Comparison of ENCODE assay signal across 13 cellular contexts in the genomic region with DNA sequence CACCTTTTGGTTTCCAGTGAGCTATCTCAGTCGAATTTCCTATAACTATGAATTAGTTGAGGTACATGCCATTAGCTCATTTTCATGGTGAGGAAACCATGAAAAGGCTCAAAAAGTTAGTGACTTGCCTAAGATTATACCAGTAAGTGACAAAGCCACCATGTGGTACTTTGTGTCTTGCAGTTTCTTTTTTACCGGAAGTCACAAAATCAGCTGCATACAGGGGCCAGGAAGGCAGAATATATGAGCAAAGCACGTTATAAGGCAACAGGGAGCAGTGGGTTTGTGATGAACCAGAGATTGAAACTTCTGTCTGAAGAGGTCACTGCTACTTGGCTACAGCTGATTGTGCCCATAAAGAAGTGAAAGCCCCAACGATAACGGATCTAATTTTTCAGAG. TPM values are rescaled to one million over a fixed set of nuclear protein-coding genes. Genes with fewer than 3 reads are reported as not detected.
DNase-seq lines count a peak whose midpoint lies in the region; ATAC-seq and TF ChIP-seq lines count a peak whose summit lies in the region.
"Had no signal": no experiment of that assay in that cellular context is flagged by ENCODE, and none has a peak within 500 bp of the region (broad histone marks: within the 10 kb centered on the region; RNA-seq: fewer than 3 reads in every experiment).

No MANE protein-coding gene starts in this region.

- H3K36me3 Mint-ChIP-seq in CD4-positive, alpha-beta memory T cell = no peaks in the 10 kb centered on the region
- no peaks in the 10 kb centered on the region for H3K36me3 Mint-ChIP-seq in activated B cell treated with CpG ODN at 0.5 μM for 24 hours (ENCODE audit: low read depth)
- no peaks in the 10 kb centered on the region for H3K36me3 Mint-ChIP-seq in memory B cell

- in situ Hi-C loops in GM13977 (cut with MboI; ENCODE audit: low pct_unique_long_range_greater_than_20kb, low sequenced_read_pairs, unreplicated experiment) = no loop called here

- ATAC-seq in activated B cell treated with CpG ODN at 0.5 μM for 24 hours (ENCODE audit: low read depth) = peak; percentile 47
- peak; percentile 67 for ATAC-seq in memory B cell (ENCODE audit: low read depth)
- ATAC-seq in GM19397 (IDR thresholded peaks at IDR 0.05; ENCODE audit: unreplicated experiment) = no peak
- ATAC-seq: GM23338, right cardiac atrium had no signal

- no peaks in the 10 kb centered on the region for H3K27me3 ChIP-seq in CD4-positive, alpha-beta memory T cell (ENCODE audit: insufficient read depth, low read length)
- H3K27me3 ChIP-seq: upper lobe of left lung had no signal

- peak; percentile 35 to 47 (median 43) for DNase-seq in CD4-positive, alpha-beta memory T cell
- peak; percentile 13 for DNase-seq in GM13977 (ENCODE audit: low spot score)
- no peak for DNase-seq in activated B cell treated with CpG ODN at 0.5 μM for 24 hours
- no peak for DNase-seq in memory B cell (ENCODE audit: low spot score in 2 of 2)
- no peak for DNase-seq in effector CD4-positive, alpha-beta T cell
- DNase-seq in foreskin melanocyte = no peak
- DNase-seq: IMR-90, NCI-H345, nephron progenitor cell, right cardiac atrium, upper lobe of left lung had no signal

- H3K27me3 Mint-ChIP-seq in CD4-positive, alpha-beta memory T cell = no peaks in the 10 kb centered on the region
- no peaks in the 10 kb centered on the region for H3K27me3 Mint-ChIP-seq in activated B cell treated with CpG ODN at 0.5 μM for 24 hours
- H3K27me3 Mint-ChIP-seq in memory B cell = no peaks in the 10 kb centered on the region

- H3K9me3 Mint-ChIP-seq in CD4-positive, alpha-beta memory T cell = peaks cover 0 to 2% (median 0%) of the 10 kb centered on the region in 8 donors
- H3K9me3 Mint-ChIP-seq in activated B cell treated with CpG ODN at 0.5 μM for 24 hours (no peaks in the 10 kb centered on the region), memory B cell (no peaks in the 10 kb centered on the region)
- H3K9me3 Mint-ChIP-seq: GM23338, nephron progenitor cell had no signal

- no peak overlapping the region for H3K4me3 ChIP-seq in CD4-positive, alpha-beta memory T cell (ENCODE audit: low read length in 2 of 2)
- H3K4me3 ChIP-seq: GM23338, upper lobe of left lung had no signal

- TF ChIP-seq CTCF in GM13977 (IDR thresholded peaks at IDR 0.05; ENCODE audit: extremely low read depth, insufficient read depth, missing control alignments) (no peak), activated B cell treated with CpG ODN at 0.5 μM for 24 hours (IDR thresholded peaks at IDR 0.05) (no peak)

- H3K36me3 ChIP-seq in CD4-positive, alpha-beta memory T cell (ENCODE audit: insufficient read depth, low read length) = no peaks in the 10 kb centered on the region
- H3K36me3 ChIP-seq: upper lobe of left lung had no signal

- peak overlapping the region; percentile 22 for H3K27ac ChIP-seq in CD4-positive, alpha-beta memory T cell (ENCODE audit: low read depth, low read length)
- H3K27ac ChIP-seq: upper lobe of left lung had no signal

- no peaks in the 10 kb centered on the region for H3K9me3 ChIP-seq in CD4-positive, alpha-beta memory T cell (ENCODE audit: control insufficient read depth in 1 of 2, low read length in 2 of 2)
- H3K9me3 ChIP-seq: upper lobe of left lung had no signal

- H3K4me1 Mint-ChIP-seq in CD4-positive, alpha-beta memory T cell = peaks cover 23 to 57% (median 35%) of the 10 kb centered on the region in 4 donors
- H3K4me1 Mint-ChIP-seq in activated B cell treated with CpG ODN at 0.5 μM for 24 hours (peaks cover 22% of the 10 kb centered on the region), memory B cell (peaks cover 15% of the 10 kb centered on the region)
- H3K4me1 Mint-ChIP-seq: GM23338 had no signal

- peak overlapping the region in 7 of 8 donors; percentile 39 to 76 (median 56) for H3K4me3 Mint-ChIP-seq in CD4-positive, alpha-beta memory T cell
- H3K4me3 Mint-ChIP-seq in activated B cell treated with CpG ODN at 0.5 μM for 24 hours = no peak overlapping the region
- H3K4me3 Mint-ChIP-seq in memory B cell = no peak overlapping the region
- H3K4me3 Mint-ChIP-seq: GM23338, nephron progenitor cell had no signal

- CTCF ChIA-PET in CD4-positive, alpha-beta memory T cell (lab: Charles Lee; ENCODE audit: partially characterized antibody) = interaction anchor here (0.9 to 14.8 kb wide), 26 partner anchors 8 to 364 kb away, joined by 3 to 382 read pairs (median 5); a partner anchor contains a TSS
- CTCF ChIA-PET in activated B cell treated with CpG ODN at 0.5 μM for 24 hours (lab: Charles Lee) = interaction anchor here (1.7 kb wide), 1 partner anchor 8 kb away, joined by 5 read pairs; no protein-coding TSS in a partner anchor

- intact Hi-C loops in CD4-positive, alpha-beta memory T cell (cut with micrococcal nuclease) = loop anchor here (1.0 to 2.0 kb wide), 2 partner anchors 50 to 112 kb away; a partner anchor contains a TSS
- intact Hi-C loops in activated B cell treated with CpG ODN at 0.5 μM for 24 hours (cut with micrococcal nuclease) = no loop called here

- POLR2A ChIA-PET in CD4-positive, alpha-beta memory T cell (lab: Charles Lee; ENCODE audit: partially characterized antibody) = interaction anchor here (0.8 to 2.3 kb wide), 10 partner anchors 8 to 175 kb away, joined by 3 to 11 read pairs (median 4); a partner anchor contains a TSS
- POLR2A ChIA-PET in activated B cell treated with CpG ODN at 0.5 μM for 24 hours (lab: Charles Lee) = interaction anchor here (0.8 kb wide), 1 partner anchor 21 kb away, joined by 3 read pairs; no protein-coding TSS in a partner anchor

- peaks cover 48% of the 10 kb centered on the region for H3K4me1 ChIP-seq in CD4-positive, alpha-beta memory T cell (ENCODE audit: insufficient read depth, low read length)

- peak overlapping the region; percentile 54 to 96 (median 87) for H3K27ac Mint-ChIP-seq in CD4-positive, alpha-beta memory T cell
- H3K27ac Mint-ChIP-seq in activated B cell treated with CpG ODN at 0.5 μM for 24 hours = no peak overlapping the region
- H3K27ac Mint-ChIP-seq in memory B cell = peak overlapping the region; percentile 25
- H3K27ac Mint-ChIP-seq: GM23338, nephron progenitor cell had no signal

RNA-seq across cellular contexts. Expression of a gene that starts 50.3 kb away (rescaled TPM):
- total RNA-seq in CD4-positive, alpha-beta memory T cell = 10 to 100 TPM; 16.8 to 17.8 TPM
- polyA plus RNA-seq in CD4-positive, alpha-beta memory T cell = 10 to 100 TPM; 11.9 to 12.9 TPM
- 0.24 TPM in 1 of 2 replicates, not detected in the other for total RNA-seq in activated B cell treated with CpG ODN at 0.5 μM for 24 hours
- total RNA-seq: IMR-90 had no signal

Comparison
In these comparisons a context has a peak if more than half of its experiments do, and no peak if none do; other contexts are left out.
1. DNase-seq: peak in CD4-positive, alpha-beta memory T cell (5 of 5) and GM13977 (single experiment); none in activated B cell treated with CpG ODN at 0.5 μM for 24 hours (single experiment), memory B cell (0 of 2), effector CD4-positive, alpha-beta T cell (single experiment) and foreskin melanocyte (single experiment).
2. H3K4me3 Mint-ChIP-seq: peak in CD4-positive, alpha-beta memory T cell (7 of 8); none in activated B cell treated with CpG ODN at 0.5 μM for 24 hours (single experiment) and memory B cell (single experiment).
3. RNA of a gene that starts 50.3 kb away (total RNA-seq): 16.8 to 17.8 TPM in CD4-positive, alpha-beta memory T cell; 0.24 TPM in activated B cell treated with CpG ODN at 0.5 μM for 24 hours; every median in the first group is over 10 times any median in the second.